ENCODE assay signal across 26 cellular contexts in genomic region chr4:161376275-161376674, GRCh38.
"Had no signal": no experiment of that assay in that cellular context is flagged by ENCODE, and none has a peak within 500 bp of the region (broad histone marks: within the 10 kb centered on the region; RNA-seq: fewer than 3 reads in every experiment).

No MANE protein-coding gene starts in this region.

- FAIRE-seq: frontal cortex, small intestine, TTC549 had no signal

- H3K27ac ChIP-seq: cardiac muscle cell, esophagus muscularis mucosa, left ventricle myocardium inferior, right lobe of liver, thoracic aorta, uterus, WERI-Rb-1 had no signal

- H3K4me3 ChIP-seq: cardiac muscle cell, esophagus muscularis mucosa, left ventricle myocardium inferior, lung, mucosa of descending colon, right lobe of liver, thoracic aorta, uterus had no signal

- H3K9me3 ChIP-seq: mucosa of descending colon, right lobe of liver, thoracic aorta, uterus had no signal

- H3K4me1 ChIP-seq: esophagus muscularis mucosa, left ventricle myocardium inferior, right lobe of liver, uterus had no signal

- DNase-seq: activated CD4-positive, alpha-beta T cell treated with anti-CD3 and anti-CD28 coated beads for 48 hours; activated CD4-positive, alpha-beta T cell treated with anti-CD3 and anti-CD28 coated beads, Interleukin-2, amount 50 U/mL, for 48 hours; activated CD8-positive, alpha-beta memory T cell treated with anti-CD3 and anti-CD28 coated beads for 24 hours; activated gamma-delta T cell; activated naive CD4-positive, alpha-beta T cell treated with anti-CD3 and anti-CD28 coated beads, Interleukin-2, amount 10 ng/mL, durations not matched to agents 7 days and 5 days; activated naive CD8-positive, alpha-beta T cell treated with anti-CD3 and anti-CD28 coated beads, Interleukin-2, amount 10 ng/mL, durations not matched to agents 7 days and 5 days; activated T-cell treated with anti-CD3 and anti-CD28 coated beads, Interleukin-2, amount 50 U/mL, for 1 hour; amygdala; endodermal cell; islet precursor cell; left ventricle myocardium inferior; mucosa of descending colon; right lobe of liver; small intestine; stimulated activated CD4-positive, alpha-beta T cell treated with anti-CD3 and anti-CD28 coated beads, Interleukin-4, amount 100 ng/mL, for 24 hours; T-helper 9 cell; uterus; WERI-Rb-1 had no signal

- H3K36me3 ChIP-seq: cardiac muscle cell, esophagus muscularis mucosa, left ventricle myocardium inferior, right lobe of liver, thoracic aorta, uterus, WERI-Rb-1 had no signal

- H3K27me3 ChIP-seq: cardiac muscle cell, esophagus muscularis mucosa, right lobe of liver, uterus had no signal

- ATAC-seq: activated CD4-positive, CD25-positive, alpha-beta regulatory T cell treated with anti-CD3 and anti-CD28 coated beads, Interleukin-2, amount 50 U/mL, for 24 hours; mucosa of descending colon; right lobe of liver; stimulated activated effector memory CD8-positive, alpha-beta T cell treated with anti-CD3 and anti-CD28 coated beads, Interleukin-12 subunit alpha, Interleukin-12 subunit beta, amount 100 ng/mL, for 72 hours had no signal
